ENCODE assay signal across 19 cellular contexts in the genomic region with DNA sequence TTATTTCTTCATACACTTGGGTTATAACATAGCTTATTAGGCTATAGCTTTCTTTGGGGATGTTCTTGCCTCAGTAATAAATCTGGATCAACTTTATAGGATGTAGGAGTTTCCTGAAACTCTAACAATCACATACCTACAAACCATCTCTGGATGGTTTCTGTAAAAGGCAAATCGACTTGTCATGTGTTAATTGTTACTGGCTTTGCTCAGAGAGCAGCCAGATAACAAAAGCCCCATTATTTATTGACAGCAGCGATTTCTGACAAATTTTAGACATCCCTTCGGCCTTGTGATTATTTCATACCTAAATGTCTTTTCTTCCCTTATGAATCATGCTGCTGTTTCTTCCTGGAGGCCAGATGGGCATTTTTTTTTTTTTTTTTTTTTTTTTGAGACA.
"Had no signal": no experiment of that assay in that cellular context is flagged by ENCODE, and none has a peak within 500 bp of the region (broad histone marks: within the 10 kb centered on the region; RNA-seq: fewer than 3 reads in every experiment).

No MANE protein-coding gene starts in this region.

- H3K4me1 ChIP-seq: ascending aorta, suprapubic skin had no signal

- DNase-seq: activated CD4-positive, alpha-beta T cell treated with anti-CD3 and anti-CD28 coated beads, Interleukin-2, amount 50 U/mL, for 1 hour; activated CD4-positive, CD25-positive, alpha-beta regulatory T cell treated with anti-CD3 and anti-CD28 coated beads, Interleukin-2, amount 50 U/mL, for 72 hours; activated CD8-positive, alpha-beta memory T cell treated with anti-CD3 and anti-CD28 coated beads for 24 hours; activated CD8-positive, alpha-beta memory T cell treated with anti-CD3 and anti-CD28 coated beads, Interleukin-2, amount 50 U/mL, for 48 hours; activated effector memory CD4-positive, alpha-beta T cell treated with Interleukin-2 at 50 U/mL for 16 hours; activated naive CD4-positive, alpha-beta T cell treated with anti-CD3 and anti-CD28 coated beads, Interleukin-2, amount 50 U/mL, for 16 hours; activated T-cell treated with anti-CD3 and anti-CD28 coated beads, Interleukin-2, amount 50 U/mL, for 48 hours; dermis blood vessel endothelial cell; effector memory CD8-positive, alpha-beta T cell; islet precursor cell; mucosa of descending colon; naive B cell; right cardiac atrium; stimulated activated CD4-positive, alpha-beta T cell treated with anti-CD3 and anti-CD28 coated beads, Interleukin-2, amount 100 ng/mL, for 24 hours; stimulated activated naive CD8-positive, alpha-beta T cell treated with anti-CD3 and anti-CD28 coated beads, Interleukin-15, Interleukin-2, amounts not matched to agents 100 U/mL and 50 U/mL, for 24 hours; T-helper 1 cell had no signal

- ATAC-seq: effector memory CD8-positive, alpha-beta T cell; mucosa of descending colon; right cardiac atrium; stimulated activated naive CD8-positive, alpha-beta T cell treated with anti-CD3 and anti-CD28 coated beads, Interleukin-15, Interleukin-2, amounts not matched to agents 100 U/mL and 50 U/mL, for 24 hours had no signal

- H3K27me3 ChIP-seq: ascending aorta, suprapubic skin had no signal

- H3K4me3 ChIP-seq: ascending aorta, lung, mucosa of descending colon, suprapubic skin had no signal

- H3K27ac ChIP-seq: ascending aorta, suprapubic skin had no signal

- H3K9me3 ChIP-seq: ascending aorta, mucosa of descending colon, suprapubic skin had no signal
